In the genomic region with DNA sequence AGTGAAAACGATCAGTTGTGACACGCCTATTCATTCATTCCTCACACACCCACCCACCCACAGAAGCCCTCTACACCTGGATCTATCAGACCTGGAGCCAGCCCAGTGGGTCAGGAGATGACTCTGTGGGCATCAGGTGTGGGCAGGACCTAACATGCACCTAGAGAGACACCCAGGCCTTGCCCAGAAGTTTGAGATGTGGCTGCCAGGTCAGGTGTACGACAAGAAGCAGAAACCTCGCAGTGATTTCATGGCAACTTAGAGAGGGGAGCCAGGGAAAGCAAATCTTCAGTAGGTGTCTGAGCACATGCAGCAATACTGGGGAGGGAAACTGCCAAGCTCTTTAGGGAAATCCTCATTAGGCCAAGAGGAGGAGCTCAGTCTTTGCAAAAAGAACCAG, we compare ENCODE assay signal across 29 cellular contexts.
DNase-seq lines count a peak whose midpoint lies in the region; ATAC-seq and TF ChIP-seq lines count a peak whose summit lies in the region.
"Had no signal": no experiment of that assay in that cellular context is flagged by ENCODE, and none has a peak within 500 bp of the region (broad histone marks: within the 10 kb centered on the region; RNA-seq: fewer than 3 reads in every experiment).

No MANE protein-coding gene starts in this region.

- WGBS in mammary epithelial cell (ENCODE audit: low coverage, missing lambda C conversion rate): 19% methylated on average over 4 of the region's 4 CpGs
- 49 to 51% methylated on average over 4 of the region's 4 CpGs for WGBS in esophagus squamous epithelium, 2 donors
- 94 to 97% methylated on average over 4 of the region's 4 CpGs for WGBS in GM23248 (ENCODE audit: low coverage in 1 of 2, low lambda C conversion rate in 2 of 2, missing lambda C conversion rate in 2 of 2), 2 experiments

- H2AFZ ChIP-seq in mammary epithelial cell (ENCODE audit: low read depth, low read length): no peak overlapping the region
- no peak overlapping the region for H2AFZ ChIP-seq in neural progenitor cell (replicated peaks)
- H2AFZ ChIP-seq in GM23248: no peak overlapping the region

- H3F3A ChIP-seq in neural progenitor cell (ENCODE audit: low read depth): no peaks in the 10 kb centered on the region
- peaks cover 22% of the 10 kb centered on the region for H3F3A ChIP-seq in GM23248 (ENCODE audit: insufficient read depth)

- no peaks in the 10 kb centered on the region for H3K9me3 ChIP-seq in mammary epithelial cell (replicated peaks; ENCODE audit: insufficient read depth, low read length)
- H3K9me3 ChIP-seq in breast epithelium: no peaks in the 10 kb centered on the region
- H3K9me3 ChIP-seq in esophagus squamous epithelium: no peaks in the 10 kb centered on the region
- H3K9me3 ChIP-seq in neural progenitor cell (ENCODE audit: low read depth): no peaks in the 10 kb centered on the region
- no peaks in the 10 kb centered on the region for H3K9me3 ChIP-seq in GM23248 (ENCODE audit: low read depth)
- H3K9me3 ChIP-seq: left lung, sigmoid colon had no signal

- DNase-seq in mammary epithelial cell (peak; percentile 58), breast epithelium (ENCODE audit: low spot score in 2 of 2) (no peak), esophagus squamous epithelium (lab: John Stamatoyannopoulos, UW) (no peak), neural progenitor cell (ENCODE audit: low spot score) (no peak), GM10266 (ENCODE audit: extremely low spot score) (no peak), GM23248 (no peak), sciatic nerve (ENCODE audit: low spot score) (no peak)
- DNase-seq in activated naive CD8-positive, alpha-beta T cell treated with anti-CD3 and anti-CD28 coated beads for 36 hours: no peak
- DNase-seq: 8988T; activated CD4-positive, CD25-positive, alpha-beta regulatory T cell treated with anti-CD3 and anti-CD28 coated beads, Interleukin-2, amount 50 U/mL, for 72 hours; activated CD8-positive, alpha-beta memory T cell treated with anti-CD3 and anti-CD28 coated beads, Interleukin-2, amount 50 U/mL, for 48 hours; activated CD8-positive, alpha-beta T cell treated with anti-CD3 and anti-CD28 coated beads for 36 hours; activated naive CD4-positive, alpha-beta T cell treated with anti-CD3 and anti-CD28 coated beads for 36 hours; dorsolateral prefrontal cortex; immature natural killer cell; left lung; MM.1S; NCI-H2029; NCI-H2227 treated with DMSO at 0.1 percent for 48 hours; Right ventricle myocardium superior; sigmoid colon; substantia nigra; T-helper 2 cell had no signal

- TF ChIP-seq POLR2A in breast epithelium (IDR thresholded peaks at IDR 0.05): no peak
- no peak for TF ChIP-seq POLR2A in esophagus squamous epithelium (IDR thresholded peaks at IDR 0.05)

- TSS peak; percentile 99 for BruUV-seq in mammary epithelial cell (replicated peaks; lab: Mats Ljungman, UMichigan)

- H3K4me3 ChIP-seq in mammary epithelial cell (replicated peaks in 1 of 3; ENCODE audit: insufficient read depth in 1 of 3, low read depth in 2 of 3, low read length in 3 of 3) (no peak overlapping the region), breast epithelium (no peak overlapping the region), esophagus squamous epithelium (no peak overlapping the region), neural progenitor cell (no peak overlapping the region), GM23248 (no peak overlapping the region)
- H3K4me3 ChIP-seq: dorsolateral prefrontal cortex, GM12878, left lung, sigmoid colon had no signal

- H3K79me2 ChIP-seq in mammary epithelial cell (ENCODE audit: insufficient read depth, low read length) (no peaks in the 10 kb centered on the region), neural progenitor cell (ENCODE audit: low read depth) (no peaks in the 10 kb centered on the region), GM23248 (ENCODE audit: insufficient read depth) (no peaks in the 10 kb centered on the region)

- H3K27ac ChIP-seq in mammary epithelial cell (ENCODE audit: insufficient read depth, low read depth, low read length) (no peak overlapping the region), breast epithelium (no peak overlapping the region), esophagus squamous epithelium (peak overlapping the region; percentile 17 to 67 (median 37)), neural progenitor cell (no peak overlapping the region), GM23248 (no peak overlapping the region)
- H3K27ac ChIP-seq: dorsolateral prefrontal cortex, KMS-11 had no signal

- CTCF ChIA-PET in mammary epithelial cell (lab: Charles Lee; ENCODE audit: low non-redundant PET): no interaction called here

- H3K27me3 Mint-ChIP-seq in neural progenitor cell (ENCODE audit: insufficient read depth, low read depth): peaks cover 2% of the 10 kb centered on the region
- H3K27me3 Mint-ChIP-seq in activated naive CD8-positive, alpha-beta T cell treated with anti-CD3 and anti-CD28 coated beads for 36 hours: peaks cover 11% of the 10 kb centered on the region
- H3K27me3 Mint-ChIP-seq: brain had no signal

- H3K36me3 ChIP-seq in mammary epithelial cell (ENCODE audit: insufficient read depth, low read length) (no peaks in the 10 kb centered on the region), breast epithelium (no peaks in the 10 kb centered on the region), esophagus squamous epithelium (no peaks in the 10 kb centered on the region), neural progenitor cell (no peaks in the 10 kb centered on the region), GM23248 (ENCODE audit: low read depth) (no peaks in the 10 kb centered on the region)
- H3K36me3 ChIP-seq: left lung, sigmoid colon had no signal

- H4K20me1 ChIP-seq in mammary epithelial cell (ENCODE audit: insufficient read depth, low read length) (no peaks in the 10 kb centered on the region), neural progenitor cell (ENCODE audit: low read depth) (no peaks in the 10 kb centered on the region), GM23248 (ENCODE audit: insufficient read depth) (no peaks in the 10 kb centered on the region)

- H3K9ac ChIP-seq in mammary epithelial cell (ENCODE audit: insufficient read depth, low read length) (no peak overlapping the region), neural progenitor cell (no peak overlapping the region), GM23248 (no peak overlapping the region)
- H3K9ac ChIP-seq: KMS-11 had no signal

- peaks cover 34% of the 10 kb centered on the region for H3K4me1 Mint-ChIP-seq in neural progenitor cell
- H3K4me1 Mint-ChIP-seq in activated naive CD8-positive, alpha-beta T cell treated with anti-CD3 and anti-CD28 coated beads for 36 hours: no peaks in the 10 kb centered on the region
- H3K4me1 Mint-ChIP-seq: immature natural killer cell; stimulated activated effector memory CD8-positive, alpha-beta T cell treated with anti-CD3 and anti-CD28 coated beads, Interleukin-12 subunit alpha, Interleukin-12 subunit beta, amount 100 ng/mL, for 72 hours had no signal

- no peaks in the 10 kb centered on the region for H3K36me3 Mint-ChIP-seq in neural progenitor cell
- no peaks in the 10 kb centered on the region for H3K36me3 Mint-ChIP-seq in activated naive CD8-positive, alpha-beta T cell treated with anti-CD3 and anti-CD28 coated beads for 36 hours
- H3K36me3 Mint-ChIP-seq: brain; immature natural killer cell; stimulated activated effector memory CD8-positive, alpha-beta T cell treated with anti-CD3 and anti-CD28 coated beads, Interleukin-12 subunit alpha, Interleukin-12 subunit beta, amount 100 ng/mL, for 72 hours had no signal

- dilution Hi-C loops in mammary epithelial cell (cut with HindIII; ENCODE audit: low sequenced_read_pairs): no loop called here

- H3K27me3 ChIP-seq in mammary epithelial cell (ENCODE audit: insufficient read depth, low read length) (no peaks in the 10 kb centered on the region), breast epithelium (no peaks in the 10 kb centered on the region), esophagus squamous epithelium (no peaks in the 10 kb centered on the region), neural progenitor cell (no peaks in the 10 kb centered on the region), GM23248 (replicated peaks; ENCODE audit: insufficient read depth) (no peaks in the 10 kb centered on the region)
- H3K27me3 ChIP-seq: dorsolateral prefrontal cortex, left lung, sigmoid colon had no signal

- peak overlapping the region; percentile 31 for H3K27ac Mint-ChIP-seq in neural progenitor cell
- no peak overlapping the region for H3K27ac Mint-ChIP-seq in activated naive CD8-positive, alpha-beta T cell treated with anti-CD3 and anti-CD28 coated beads for 36 hours
- H3K27ac Mint-ChIP-seq: activated CD8-positive, alpha-beta T cell treated with anti-CD3 and anti-CD28 coated beads for 36 hours; activated naive CD4-positive, alpha-beta T cell treated with anti-CD3 and anti-CD28 coated beads for 36 hours; activated T-helper 1 cell treated with anti-CD3 and anti-CD28 coated beads, Interleukin-12 subunit alpha, Interleukin-12 subunit beta, Interleukin-2, Interleukin-4 antibody, amounts not matched to agents 30 ng/mL and 10 ng/mL and 1 ng/mL, durations not matched to agents 14 hours and 24 hours and 36 hours; immature natural killer cell; stimulated activated effector memory CD8-positive, alpha-beta T cell treated with anti-CD3 and anti-CD28 coated beads, Interleukin-12 subunit alpha, Interleukin-12 subunit beta, amount 100 ng/mL, for 72 hours had no signal

- H3K4me1 ChIP-seq in mammary epithelial cell (ENCODE audit: insufficient read depth, low read length) (peaks cover 39% of the 10 kb centered on the region), breast epithelium (no peaks in the 10 kb centered on the region), esophagus squamous epithelium (peaks cover 22 to 45% (median 32%) of the 10 kb centered on the region in 3 donors), neural progenitor cell (peaks cover 30% of the 10 kb centered on the region), GM23248 (ENCODE audit: insufficient read depth) (peaks cover 32% of the 10 kb centered on the region)

- H3K4me3 Mint-ChIP-seq in neural progenitor cell: no peak overlapping the region
- H3K4me3 Mint-ChIP-seq in activated naive CD8-positive, alpha-beta T cell treated with anti-CD3 and anti-CD28 coated beads for 36 hours: no peak overlapping the region
- H3K4me3 Mint-ChIP-seq: activated CD8-positive, alpha-beta T cell treated with anti-CD3 and anti-CD28 coated beads for 36 hours; activated naive CD4-positive, alpha-beta T cell treated with anti-CD3 and anti-CD28 coated beads for 36 hours; activated T-helper 1 cell treated with anti-CD3 and anti-CD28 coated beads, Interleukin-12 subunit alpha, Interleukin-12 subunit beta, Interleukin-2, Interleukin-4 antibody, amounts not matched to agents 30 ng/mL and 10 ng/mL and 1 ng/mL, durations not matched to agents 14 hours and 24 hours and 36 hours; brain; immature natural killer cell; stimulated activated effector memory CD8-positive, alpha-beta T cell treated with anti-CD3 and anti-CD28 coated beads, Interleukin-12 subunit alpha, Interleukin-12 subunit beta, amount 100 ng/mL, for 72 hours had no signal

- intact Hi-C loops in mammary epithelial cell (cut with micrococcal nuclease): no loop called here
- intact Hi-C loops in breast epithelium (cut with DNase I; ENCODE audit: low total_unique reads): no loop called here
- intact Hi-C loops in esophagus squamous epithelium (cut with DNase I): no loop called here
- intact Hi-C loops in sciatic nerve (cut with DNase I): no loop called here

- H3K4me2 ChIP-seq in mammary epithelial cell (ENCODE audit: insufficient read depth, low read depth, low read length) (peak overlapping the region; percentile 3), neural progenitor cell (no peak overlapping the region), GM23248 (ENCODE audit: unreplicated experiment) (no peak overlapping the region)
- H3K4me2 ChIP-seq: KMS-11 had no signal

- in situ Hi-C loops in mammary epithelial cell (cut with MboI; ENCODE audit: low sequenced_read_pairs in 2 of 2): no loop called here
- in situ Hi-C loops in GM23248 (cut with MboI): no loop called here

- TF ChIP-seq CTCF in mammary epithelial cell (conservative IDR thresholded peaks at IDR 0.05 in 1 of 2, IDR thresholded peaks at IDR 0.05 in 1 of 2; ENCODE audit: extremely low read depth in 1 of 2, insufficient read depth in 1 of 2, low read depth in 1 of 2, low read length in 2 of 2): no peak
- TF ChIP-seq CTCF in breast epithelium (IDR thresholded peaks at IDR 0.05): no peak
- no peak for TF ChIP-seq CTCF in esophagus squamous epithelium (IDR thresholded peaks at IDR 0.05)
- no peak for TF ChIP-seq CTCF in neural progenitor cell (IDR thresholded peaks at IDR 0.05)
- TF ChIP-seq CTCF in GM10266 (IDR thresholded peaks at IDR 0.05; ENCODE audit: control insufficient read depth, insufficient read depth, low read depth, missing control alignments): no peak

- no peaks in the 10 kb centered on the region for H3K9me3 Mint-ChIP-seq in neural progenitor cell
- no peaks in the 10 kb centered on the region for H3K9me3 Mint-ChIP-seq in activated naive CD8-positive, alpha-beta T cell treated with anti-CD3 and anti-CD28 coated beads for 36 hours
- H3K9me3 Mint-ChIP-seq: activated CD8-positive, alpha-beta T cell treated with anti-CD3 and anti-CD28 coated beads for 36 hours; activated naive CD4-positive, alpha-beta T cell treated with anti-CD3 and anti-CD28 coated beads for 36 hours; activated T-helper 1 cell treated with anti-CD3 and anti-CD28 coated beads, Interleukin-12 subunit alpha, Interleukin-12 subunit beta, Interleukin-2, Interleukin-4 antibody, amounts not matched to agents 30 ng/mL and 10 ng/mL and 1 ng/mL, durations not matched to agents 14 hours and 24 hours and 36 hours; brain; stimulated activated effector memory CD8-positive, alpha-beta T cell treated with anti-CD3 and anti-CD28 coated beads, Interleukin-12 subunit alpha, Interleukin-12 subunit beta, amount 100 ng/mL, for 72 hours had no signal

- H3K9me2 ChIP-seq in GM23248 (ENCODE audit: insufficient read depth): no peaks in the 10 kb centered on the region

- ATAC-seq in sciatic nerve: no peak
- ATAC-seq: activated CD8-positive, alpha-beta T cell treated with anti-CD3 and anti-CD28 coated beads for 36 hours; left lung; Panc1; stimulated activated effector memory CD8-positive, alpha-beta T cell treated with anti-CD3 and anti-CD28 coated beads, Interleukin-12 subunit alpha, Interleukin-12 subunit beta, amount 100 ng/mL, for 72 hours had no signal

Comparison
In these comparisons a context has a peak if more than half of its experiments do, and no peak if none do; other contexts are left out.
1. H3K27ac ChIP-seq: peak in esophagus squamous epithelium (4 of 4); none in mammary epithelial cell (single experiment), breast epithelium (0 of 2), neural progenitor cell (single experiment) and GM23248 (single experiment).